In genomic region chr13:22703601-22704209, GRCh38 we compare ENCODE assay signal across 18 cellular contexts.
A peak's percentile ranks its signal among the peaks of the same experiment; 100 is the strongest.
DNase-seq lines count a peak whose midpoint lies in the region; ATAC-seq and FAIRE-seq lines count a peak whose summit lies in the region.
"Had no signal": no experiment of that assay in that cellular context is flagged by ENCODE, and none has a peak within 500 bp of the region (broad histone marks: within the 10 kb centered on the region; RNA-seq: fewer than 3 reads in every experiment).

No MANE protein-coding gene starts in this region.

- peak; percentile 69 for DNase-seq in Daoy (ENCODE audit: low read depth)
- DNase-seq in MG63: peak; percentile 64
- peak; percentile 5 for DNase-seq in astrocyte of the hippocampus (ENCODE audit: low read depth, low spot score)
- peak; percentile 24 for DNase-seq in pons (ENCODE audit: low spot score)
- no peak for DNase-seq in GM19239 (ENCODE audit: insufficient read length, low spot score)
- DNase-seq in GF-D8 (lab: John Stamatoyannopoulos, UW): no peak
- DNase-seq: activated CD4-positive, alpha-beta T cell treated with anti-CD3 and anti-CD28 coated beads, Interleukin-2, amount 50 U/mL, for 4 hours; activated naive CD4-positive, alpha-beta T cell treated with Interleukin-2 at 50 U/mL for 16 hours; activated T-cell treated with anti-CD3 and anti-CD28 coated beads for 4 hours; foreskin fibroblast; left ventricle myocardium inferior; NCI-H1436 treated with DMSO at 0.1 percent for 48 hours; NCI-H226; SIG-M5; sigmoid colon; T-helper 17 cell had no signal

- no peak for FAIRE-seq in GM19239 (lab: Jason Lieb, UNC)
- FAIRE-seq: astrocyte had no signal

- ATAC-seq in GM21723 (IDR thresholded peaks at IDR 0.05; ENCODE audit: unreplicated experiment): no peak
- ATAC-seq: T-helper 17 cell had no signal

- 0 out of 2 replicates have a peak overlapping the region, but pooled peaks have one; percentile 4 for H3K4me3 ChIP-seq in MG63
- H3K4me3 ChIP-seq: left ventricle myocardium inferior, sigmoid colon had no signal

- H3K9me3 ChIP-seq in MG63: no peaks in the 10 kb centered on the region
- H3K9me3 ChIP-seq: left ventricle myocardium inferior, sigmoid colon had no signal

- H3K36me3 ChIP-seq in MG63: no peaks in the 10 kb centered on the region
- H3K36me3 ChIP-seq: left ventricle myocardium inferior, sigmoid colon had no signal

- no peaks in the 10 kb centered on the region for H3K27me3 ChIP-seq in MG63
- H3K27me3 ChIP-seq: sigmoid colon had no signal

Comparison
In these comparisons a context has a peak if more than half of its experiments do, and no peak if none do; other contexts are left out.
1. DNase-seq: peak in Daoy (single experiment), MG63 (single experiment), astrocyte of the hippocampus (single experiment) and pons (single experiment); none in GM19239 (single experiment) and GF-D8 (single experiment).